ENCODE assay signal across 8 cellular contexts in genomic region chr19:47446534-47447469, GRCh38. TPM values are rescaled to one million over a fixed set of nuclear protein-coding genes. Genes with fewer than 3 reads are reported as not detected.
DNase-seq lines count a peak whose midpoint lies in the region; ATAC-seq and TF ChIP-seq lines count a peak whose summit lies in the region.

No MANE protein-coding gene starts in this region.

- TF ChIP-seq CTCF in natural killer cell (IDR thresholded peaks at IDR 0.05) (no peak), GM10266 (IDR thresholded peaks at IDR 0.05; ENCODE audit: control insufficient read depth, insufficient read depth, low read depth, missing control alignments) (no peak), omental fat pad (IDR thresholded peaks at IDR 0.05) (no peak)

- intact Hi-C loops in natural killer cell (cut with micrococcal nuclease) = no loop called here

- H3K27me3 Mint-ChIP-seq in activated naive CD8-positive, alpha-beta T cell treated with anti-CD3 and anti-CD28 coated beads, Interleukin-2, amount 50 U/mL, for 24 hours = peaks cover 74% of the 10 kb centered on the region
- peaks cover 67 to 75% of the 10 kb centered on the region in 2 donors for H3K27me3 Mint-ChIP-seq in natural killer cell (ENCODE audit: low read depth in 2 of 2)

- no peak overlapping the region for H3K27ac Mint-ChIP-seq in activated naive CD8-positive, alpha-beta T cell treated with anti-CD3 and anti-CD28 coated beads, Interleukin-2, amount 50 U/mL, for 24 hours
- H3K27ac Mint-ChIP-seq in natural killer cell = no peak overlapping the region

- H3K36me3 Mint-ChIP-seq in activated naive CD8-positive, alpha-beta T cell treated with anti-CD3 and anti-CD28 coated beads, Interleukin-2, amount 50 U/mL, for 24 hours (ENCODE audit: low read depth) = no peaks in the 10 kb centered on the region
- H3K36me3 Mint-ChIP-seq in natural killer cell = no peaks in the 10 kb centered on the region

- H3K4me3 Mint-ChIP-seq in activated naive CD8-positive, alpha-beta T cell treated with anti-CD3 and anti-CD28 coated beads, Interleukin-2, amount 50 U/mL, for 24 hours = peak overlapping the region; percentile 48
- peak overlapping the region; percentile 57 for H3K4me3 Mint-ChIP-seq in natural killer cell

- DNase-seq in DMS153 (lab: John Stamatoyannopoulos, UW) (peak; percentile 87), NCI-H146 treated with DMSO at 0.1 percent for 48 hours (lab: John Stamatoyannopoulos, UW; ENCODE audit: unreplicated experiment) (peak; percentile 78), natural killer cell (no peak), GM10266 (ENCODE audit: extremely low spot score) (no peak), omental fat pad (ENCODE audit: low spot score) (no peak)
- peak; percentile 54 for DNase-seq in activated naive CD8-positive, alpha-beta T cell treated with anti-CD3 and anti-CD28 coated beads, Interleukin-2, amount 50 U/mL, for 24 hours

- ATAC-seq in activated naive CD8-positive, alpha-beta T cell treated with anti-CD3 and anti-CD28 coated beads, Interleukin-2, amount 50 U/mL, for 24 hours = peak; percentile 22
- ATAC-seq in natural killer cell = no peak
- no peak for ATAC-seq in GM21367 (IDR thresholded peaks at IDR 0.05; ENCODE audit: unreplicated experiment)
- ATAC-seq in HG02938 (IDR thresholded peaks at IDR 0.05; ENCODE audit: unreplicated experiment) = no peak
- no peak for ATAC-seq in omental fat pad (ENCODE audit: low FRiP score)

- peaks cover 43% of the 10 kb centered on the region for H3K4me1 Mint-ChIP-seq in activated naive CD8-positive, alpha-beta T cell treated with anti-CD3 and anti-CD28 coated beads, Interleukin-2, amount 50 U/mL, for 24 hours
- peaks cover 41 to 52% of the 10 kb centered on the region in 2 donors for H3K4me1 Mint-ChIP-seq in natural killer cell

- no peaks in the 10 kb centered on the region for H3K9me3 Mint-ChIP-seq in activated naive CD8-positive, alpha-beta T cell treated with anti-CD3 and anti-CD28 coated beads, Interleukin-2, amount 50 U/mL, for 24 hours
- no peaks in the 10 kb centered on the region for H3K9me3 Mint-ChIP-seq in natural killer cell

RNA-seq across cellular contexts. Expression of gene SLC8A2, which starts 24.9 kb away (rescaled TPM):
- total RNA-seq in natural killer cell (under 1 TPM in 1 of 3 donors, not detected in 2; 0.20 TPM), omental fat pad (1 to 10 TPM in 1 of 4 donors, under 1 TPM in 2, not detected in 1; 0.19 to 1.4 (median 0.47) TPM)

RNA-seq across cellular contexts. Expression of gene MEIS3, which starts 27.5 kb away (rescaled TPM):
- total RNA-seq in natural killer cell (not detected), omental fat pad (10 to 100 TPM in 2 of 4 donors, 1 to 10 TPM in 2; 7.3 to 17.2 (median 11.6) TPM)

RNA-seq across cellular contexts. Expression of gene KPTN, which starts 37.2 kb away (rescaled TPM):
- total RNA-seq in natural killer cell (1 to 10 TPM; 3.0 to 4.2 (median 3.6) TPM), omental fat pad (1 to 10 TPM; 4.4 to 7.6 (median 5.5) TPM)

Comparison
In these comparisons a context has a peak if more than half of its experiments do, and no peak if none do; other contexts are left out.
1. DNase-seq: peak in DMS153 (single experiment), NCI-H146 treated with DMSO at 0.1 percent for 48 hours (single experiment) and activated naive CD8-positive, alpha-beta T cell treated with anti-CD3 and anti-CD28 coated beads, Interleukin-2, amount 50 U/mL, for 24 hours (single experiment); none in natural killer cell (single experiment), GM10266 (single experiment) and omental fat pad (single experiment).
2. RNA of gene MEIS3, which starts 27.5 kb away (total RNA-seq): 7.3 to 17.2 TPM in omental fat pad; not detected in natural killer cell; every median in the first group is over 4 times any median in the second.